Comparison of ENCODE assay signal across 20 cellular contexts in the genomic region with DNA sequence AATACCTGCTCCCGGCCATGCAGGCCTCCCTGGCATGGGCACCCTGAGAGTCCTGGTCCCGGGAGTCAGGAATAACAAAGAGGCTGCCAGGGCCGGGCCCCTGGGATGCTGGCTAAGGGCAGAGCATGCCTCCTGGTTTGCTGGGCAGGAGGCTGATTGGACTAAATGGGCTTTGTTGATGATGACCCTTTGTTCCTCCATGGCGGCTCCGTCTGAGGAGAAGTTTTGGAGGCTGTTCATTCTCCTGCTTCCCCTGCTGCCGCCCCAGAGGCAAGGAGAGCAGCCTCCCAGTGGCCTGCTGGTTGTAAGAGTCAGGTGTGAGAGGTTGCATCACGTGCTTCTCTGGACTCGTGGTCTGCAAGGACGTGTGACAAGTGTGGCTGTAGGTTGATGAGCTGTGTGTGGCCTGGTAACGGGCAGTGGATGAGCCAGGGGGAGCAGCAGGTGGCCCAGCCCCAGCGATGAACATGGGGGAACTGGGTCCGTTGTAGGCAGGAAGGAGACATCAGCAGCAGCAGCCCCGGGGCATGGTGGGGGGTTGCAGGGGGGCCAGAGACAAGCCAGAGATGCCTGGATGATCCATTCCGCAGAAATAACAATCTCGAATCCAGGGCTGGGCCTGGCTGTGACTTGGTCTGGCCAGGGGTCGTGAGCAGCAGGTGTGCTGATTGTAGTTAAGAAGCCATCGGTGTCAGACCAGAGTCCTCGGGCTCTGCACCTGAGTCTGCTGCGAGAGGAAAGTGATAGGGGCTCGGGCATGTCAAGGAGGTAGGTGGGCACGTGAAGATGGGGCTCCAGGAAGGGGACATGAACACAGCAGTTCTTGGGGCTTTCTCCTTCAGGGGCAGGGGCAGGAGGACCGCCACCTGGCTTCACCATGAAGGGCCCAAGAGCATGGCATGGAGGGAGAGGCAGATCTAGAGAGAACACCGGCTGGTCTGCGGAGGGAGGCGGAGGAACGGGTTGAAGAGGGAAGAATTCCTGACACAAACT.
A peak's percentile ranks its signal among the peaks of the same experiment; 100 is the strongest.
DNase-seq lines count a peak whose midpoint lies in the region; ATAC-seq and TF ChIP-seq lines count a peak whose summit lies in the region.
"Had no signal": no experiment of that assay in that cellular context is flagged by ENCODE, and none has a peak within 500 bp of the region (broad histone marks: within the 10 kb centered on the region; RNA-seq: fewer than 3 reads in every experiment).

No MANE protein-coding gene starts in this region.

- H3K4me1 ChIP-seq in mesendoderm (ENCODE audit: control insufficient read depth, low read depth, low read length) (no peaks in the 10 kb centered on the region), spleen (peaks cover 0 to 5% (median 0%) of the 10 kb centered on the region in 6 donors)
- H3K4me1 ChIP-seq: HAP-1 had no signal

- no peak overlapping the region for H2BK5ac ChIP-seq in mesendoderm (ENCODE audit: low read length)

- peaks cover 3% of the 10 kb centered on the region for H3K36me3 Mint-ChIP-seq in T-helper 17 cell (ENCODE audit: low read depth)
- H3K36me3 Mint-ChIP-seq: IgD-negative memory B cell had no signal

- peak overlapping the region; percentile 34 for H3K27ac Mint-ChIP-seq in T-helper 17 cell
- H3K27ac Mint-ChIP-seq: IgD-negative memory B cell had no signal

- no peak overlapping the region for H4K5ac ChIP-seq in mesendoderm (ENCODE audit: low read length)

- H3K18ac ChIP-seq in mesendoderm (ENCODE audit: low read length): peak overlapping the region; percentile 1

- H4K8ac ChIP-seq in mesendoderm (ENCODE audit: low read depth, low read length): no peak overlapping the region

- no peak overlapping the region for H2AK5ac ChIP-seq in mesendoderm (ENCODE audit: low read length)

- no peaks in the 10 kb centered on the region for H3K9me3 ChIP-seq in T-helper 17 cell (ENCODE audit: control insufficient read depth, low read length, poor library complexity, severe bottlenecking)
- no peaks in the 10 kb centered on the region for H3K9me3 ChIP-seq in spleen
- H3K9me3 ChIP-seq: HAP-1, MG63 had no signal

- no peak overlapping the region for H3K23ac ChIP-seq in mesendoderm (ENCODE audit: low read length)

- H3K4me3 ChIP-seq in mesendoderm (ENCODE audit: low read length) (no peak overlapping the region), spleen (no peak overlapping the region)
- H3K4me3 ChIP-seq: HAP-1, MG63 had no signal

- H3K56ac ChIP-seq in mesendoderm (ENCODE audit: low read length): no peak overlapping the region

- TF ChIP-seq CTCF in spleen (IDR thresholded peaks at IDR 0.05 in 8 of 11, conservative IDR thresholded peaks at IDR 0.05 in 3 of 11): no peak

- no peak overlapping the region for H3K9ac ChIP-seq in mesendoderm (ENCODE audit: low read length)

- WGBS in mesendoderm (ENCODE audit: extremely low coverage, insufficient coverage, low lambda C conversion rate): no CpG with 5 or more reads among the region's 26 CpGs
- WGBS in spleen, 5 donors: 79 to 86% (median 82%) methylated on average over 19 to 26 of the region's 26 CpGs

- no peak overlapping the region for H3K4ac ChIP-seq in mesendoderm (ENCODE audit: low read depth, low read length)

- intact Hi-C loops in spleen (cut with DNase I; ENCODE audit: low total_unique reads): no loop called here

- H3K4me2 ChIP-seq in mesendoderm (ENCODE audit: low read length): no peak overlapping the region

- H3K27me3 Mint-ChIP-seq in T-helper 17 cell: peaks cover 7% of the 10 kb centered on the region

- H3K4me3 Mint-ChIP-seq in T-helper 17 cell: peak overlapping the region; percentile 15
- H3K4me3 Mint-ChIP-seq: IgD-negative memory B cell had no signal

- no peak overlapping the region for H2BK15ac ChIP-seq in mesendoderm (replicated peaks; ENCODE audit: low read depth)

- H3K79me2 ChIP-seq in mesendoderm (ENCODE audit: control insufficient read depth, insufficient read depth, low read length): no peaks in the 10 kb centered on the region

- H3K27me3 ChIP-seq in mesendoderm (ENCODE audit: insufficient read depth, low read length, poor library complexity): no peaks in the 10 kb centered on the region
- peaks cover 0 to 9% (median 0%) of the 10 kb centered on the region in 7 donors for H3K27me3 ChIP-seq in spleen (replicated peaks in 1 of 7)
- H3K27me3 ChIP-seq: MG63 had no signal

- H3K27ac ChIP-seq in mesendoderm (ENCODE audit: low read depth, low read length) (no peak overlapping the region), spleen (no peak overlapping the region)
- H3K27ac ChIP-seq: 22Rv1 had no signal

- peak; percentile 41 to 51 for DNase-seq in SHP77 (lab: John Stamatoyannopoulos, UW)
- no peak for DNase-seq in SHP77 treated with DMSO at 0.1 percent for 48 hours (lab: John Stamatoyannopoulos, UW)
- DNase-seq in T-helper 17 cell: no peak
- DNase-seq in mesendoderm: no peak
- peak; percentile 70 for DNase-seq in spleen
- no peak for DNase-seq in HCEC 1CT
- DNase-seq in left lobe of liver (ENCODE audit: low spot score): no peak
- DNase-seq: DMS79 treated with DMSO at 0.1 percent for 48 hours, Karpas-422, MG63, NCI-H1092, NCI-H1436 treated with DMSO at 0.1 percent for 48 hours, NCI-H2029, NCI-H2171 treated with DMSO at 0.1 percent for 48 hours, NCI-H446 had no signal

- no peaks in the 10 kb centered on the region for H3K79me1 ChIP-seq in mesendoderm (ENCODE audit: low read length)

- no peaks in the 10 kb centered on the region for H3K4me1 Mint-ChIP-seq in T-helper 17 cell

- no peaks in the 10 kb centered on the region for H3K36me3 ChIP-seq in mesendoderm (ENCODE audit: control insufficient read depth, insufficient read depth, low read length)
- no peaks in the 10 kb centered on the region for H3K36me3 ChIP-seq in spleen
- H3K36me3 ChIP-seq: HAP-1, MG63 had no signal

- no peak overlapping the region for H2BK120ac ChIP-seq in mesendoderm (ENCODE audit: low read depth, low read length)

- no peak for TF ChIP-seq POLR2A in spleen (IDR thresholded peaks at IDR 0.05)

- ATAC-seq in T-helper 17 cell: no peak
- no peak for ATAC-seq in GM21515 (IDR thresholded peaks at IDR 0.05; ENCODE audit: unreplicated experiment)
- ATAC-seq in left lobe of liver: no peak
- ATAC-seq: Panc1 had no signal

Comparison
In these comparisons a context has a peak if more than half of its experiments do, and no peak if none do; other contexts are left out.
1. DNase-seq: peak in SHP77 (2 of 2) and spleen (single experiment); none in SHP77 treated with DMSO at 0.1 percent for 48 hours (single experiment), T-helper 17 cell (0 of 3), mesendoderm (single experiment), HCEC 1CT (single experiment) and left lobe of liver (single experiment).